Comparison of ENCODE assay signal across 8 cellular contexts in the genomic region with DNA sequence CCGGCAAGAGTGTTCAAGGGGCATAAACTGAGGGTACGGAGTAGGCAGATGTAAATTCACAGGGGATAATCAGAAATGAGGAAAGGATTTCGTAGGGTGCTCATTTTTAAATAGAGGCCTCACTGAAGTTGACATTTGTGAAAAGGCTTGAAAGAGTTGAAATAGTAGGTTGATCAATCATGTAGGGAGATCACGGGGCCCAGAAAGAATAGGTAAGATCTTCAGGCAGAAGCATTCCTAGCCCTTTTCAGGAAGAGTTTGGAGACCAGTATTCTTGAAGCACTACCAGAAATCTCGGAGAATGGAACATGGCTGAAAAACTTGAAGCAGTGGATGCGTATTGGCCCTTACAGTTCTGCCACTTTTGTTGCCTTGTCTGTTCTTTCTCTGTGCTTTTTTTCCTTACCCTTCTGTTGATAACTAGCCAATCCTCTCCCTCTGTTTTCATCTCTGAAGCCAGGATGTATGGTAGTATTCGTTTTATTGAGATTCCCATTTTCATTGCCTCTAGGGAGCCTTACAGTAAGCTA. TPM values are rescaled to one million over a fixed set of nuclear protein-coding genes. Genes with fewer than 3 reads are reported as not detected.
DNase-seq lines count a peak whose midpoint lies in the region; ATAC-seq and TF ChIP-seq lines count a peak whose summit lies in the region.

No MANE protein-coding gene starts in this region.

- no peaks in the 10 kb centered on the region for H3K27me3 ChIP-seq in GM23338 (ENCODE audit: insufficient read depth)
- H3K27me3 ChIP-seq in dorsolateral prefrontal cortex, result no peaks in the 10 kb centered on the region
- no peaks in the 10 kb centered on the region for H3K27me3 ChIP-seq in neural progenitor cell

- peaks cover 10% of the 10 kb centered on the region; the same call in 1 of the 2 replicates for H3K36me3 ChIP-seq in GM23338 (ENCODE audit: insufficient read depth)
- H3K36me3 ChIP-seq in neural progenitor cell, result peaks cover 8% of the 10 kb centered on the region

- no peak overlapping the region for H3K27ac ChIP-seq in GM23338 (ENCODE audit: low read depth)
- peak overlapping the region; percentile 54 to 100 (median 97) for H3K27ac ChIP-seq in dorsolateral prefrontal cortex
- no peak overlapping the region for H3K27ac ChIP-seq in neural progenitor cell

- TF ChIP-seq CTCF in GM23338 (conservative IDR thresholded peaks at IDR 0.05; ENCODE audit: low read depth in 2 of 2), result no peak
- TF ChIP-seq CTCF in NB4 (IDR thresholded peaks at IDR 0.05; ENCODE audit: low read depth, low read length), result no peak
- TF ChIP-seq CTCF in dorsolateral prefrontal cortex (IDR thresholded peaks at IDR 0.05 in 54 of 56, conservative IDR thresholded peaks at IDR 0.05 in 2 of 56; ENCODE audit: low read depth in 1 of 56, partially characterized antibody in 56 of 56), result peak in 4 of 56 donors; percentile 3 to 15 (median 6)
- TF ChIP-seq CTCF in neural progenitor cell (IDR thresholded peaks at IDR 0.05), result no peak

- H3K79me2 ChIP-seq in GM23338 (replicated peaks; ENCODE audit: insufficient read depth), result peaks cover 24% of the 10 kb centered on the region
- peaks cover 28% of the 10 kb centered on the region for H3K79me2 ChIP-seq in neural progenitor cell (ENCODE audit: low read depth)

- peaks cover 7% of the 10 kb centered on the region; the same call in 1 of the 2 replicates for H3K4me1 ChIP-seq in GM23338 (ENCODE audit: insufficient read depth)
- peaks cover 9% of the 10 kb centered on the region for H3K4me1 ChIP-seq in neural progenitor cell

- peak overlapping the region; percentile 96 for H3K4me3 ChIP-seq in GM23338
- H3K4me3 ChIP-seq in NB4 (ENCODE audit: low read depth, low read length), result peak overlapping the region; percentile 83
- peak overlapping the region; percentile 62 to 99 (median 89) for H3K4me3 ChIP-seq in dorsolateral prefrontal cortex
- peak overlapping the region; percentile 82 for H3K4me3 ChIP-seq in neural progenitor cell

- peak overlapping the region; percentile 97 for H3K4me3 Mint-ChIP-seq in GM23338
- H3K4me3 Mint-ChIP-seq in neural progenitor cell, result peak overlapping the region; percentile 93

- intact Hi-C loops in dorsolateral prefrontal cortex (cut with DNase I), result loop anchor here (10.0 kb wide), 3 partner anchors 732 to 1282 kb away; no protein-coding TSS in a partner anchor

- H3K9me3 Mint-ChIP-seq in GM23338 (no peaks in the 10 kb centered on the region), neural progenitor cell (no peaks in the 10 kb centered on the region)

- H3K36me3 Mint-ChIP-seq in GM23338 (ENCODE audit: low read depth) (peaks cover 27% of the 10 kb centered on the region), neural progenitor cell (peaks cover 4% of the 10 kb centered on the region)

- H3K9ac ChIP-seq in neural progenitor cell, result no peak overlapping the region

- TF ChIP-seq POLR2A in NB4 (IDR thresholded peaks at IDR 0.05; ENCODE audit: extremely low read depth, insufficient read length), result no peak

- H3K4me2 ChIP-seq in GM23338 (peak overlapping the region; percentile 63), neural progenitor cell (peak overlapping the region; percentile 93)

- ATAC-seq in GM18502 (IDR thresholded peaks at IDR 0.05; ENCODE audit: poor library complexity, unreplicated experiment) (peak; percentile 18), GM23338 (peak; percentile 12)

- H3K4me1 Mint-ChIP-seq in GM23338 (peaks cover 9% of the 10 kb centered on the region), neural progenitor cell (peaks cover 16% of the 10 kb centered on the region)

- H3K9me3 ChIP-seq in neural progenitor cell (ENCODE audit: low read depth), result no peaks in the 10 kb centered on the region

- H3K27me3 Mint-ChIP-seq in GM23338 (ENCODE audit: insufficient read depth, low read depth, poor library complexity), result peaks cover 5% of the 10 kb centered on the region
- peaks cover 2% of the 10 kb centered on the region for H3K27me3 Mint-ChIP-seq in neural progenitor cell (ENCODE audit: insufficient read depth, low read depth)

- H4K20me1 ChIP-seq in GM23338 (replicated peaks; ENCODE audit: insufficient read depth) (no peaks in the 10 kb centered on the region), neural progenitor cell (ENCODE audit: low read depth) (no peaks in the 10 kb centered on the region)

- DNase-seq in GM23338 (ENCODE audit: low spot score) (peak; percentile 15), NB4 (ENCODE audit: low read depth) (no peak), dorsolateral prefrontal cortex (no peak), neural progenitor cell (ENCODE audit: low spot score) (peak; percentile 6), HPDE6-E6E7 (ENCODE audit: extremely low spot score) (no peak), mucosa of gallbladder (ENCODE audit: low spot score) (no peak), KBM-7 (no peak)

- H3F3A ChIP-seq in GM23338 (replicated peaks; ENCODE audit: low read depth) (no peaks in the 10 kb centered on the region), neural progenitor cell (ENCODE audit: low read depth) (no peaks in the 10 kb centered on the region)

- peak overlapping the region; percentile 66 for H2AFZ ChIP-seq in GM23338
- peak overlapping the region; percentile 92 for H2AFZ ChIP-seq in neural progenitor cell (replicated peaks)

- H3K27ac Mint-ChIP-seq in GM23338 (peak overlapping the region; percentile 94), neural progenitor cell (peak overlapping the region; percentile 39)

- no peaks in the 10 kb centered on the region for H3K9me2 ChIP-seq in GM23338 (ENCODE audit: insufficient read depth)

- in situ Hi-C loops in KBM-7 (cut with MboI; ENCODE audit: low pct_unique_long_range_greater_than_20kb, low sequenced_read_pairs), result no loop called here

TF ChIP-seq in GM23338, 12 proteins besides CTCF, POLR2A, EP300 and RAD21 (continues in another document):
- TF ChIP-seq NANOG (IDR thresholded peaks at IDR 0.05; ENCODE audit: borderline replicate concordance), result no peak
- no peak for TF ChIP-seq EZH2phosphoT487 (IDR thresholded peaks at IDR 0.05; ENCODE audit: unreplicated experiment)
- no peak for TF ChIP-seq CREB1 (CRISPR knock-in tag; IDR thresholded peaks at IDR 0.05; ENCODE audit: low read depth)
- TF ChIP-seq POLR2AphosphoS5 (IDR thresholded peaks at IDR 0.05; ENCODE audit: low read depth), result no peak
- TF ChIP-seq REST (IDR thresholded peaks at IDR 0.05; ENCODE audit: unreplicated experiment), result no peak
- TF ChIP-seq EZH2 (IDR thresholded peaks at IDR 0.05; ENCODE audit: low read depth, unreplicated experiment), result no peak
- TF ChIP-seq ZNF331 (CRISPR knock-in tag; IDR thresholded peaks at IDR 0.05; ENCODE audit: low read depth), result no peak
- no peak for TF ChIP-seq JUNB (IDR thresholded peaks at IDR 0.05; ENCODE audit: unreplicated experiment)
- no peak for TF ChIP-seq ZNF114 (CRISPR knock-in tag; IDR thresholded peaks at IDR 0.05)
- TF ChIP-seq, protein P1, sequence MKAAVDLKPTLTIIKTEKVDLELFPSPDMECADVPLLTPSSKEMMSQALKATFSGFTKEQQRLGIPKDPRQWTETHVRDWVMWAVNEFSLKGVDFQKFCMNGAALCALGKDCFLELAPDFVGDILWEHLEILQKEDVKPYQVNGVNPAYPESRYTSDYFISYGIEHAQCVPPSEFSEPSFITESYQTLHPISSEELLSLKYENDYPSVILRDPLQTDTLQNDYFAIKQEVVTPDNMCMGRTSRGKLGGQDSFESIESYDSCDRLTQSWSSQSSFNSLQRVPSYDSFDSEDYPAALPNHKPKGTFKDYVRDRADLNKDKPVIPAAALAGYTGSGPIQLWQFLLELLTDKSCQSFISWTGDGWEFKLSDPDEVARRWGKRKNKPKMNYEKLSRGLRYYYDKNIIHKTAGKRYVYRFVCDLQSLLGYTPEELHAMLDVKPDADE (IDR thresholded peaks at IDR 0.05), result no peak

RNA-seq across cellular contexts. Expression of gene CCNH, which starts 0.5 kb away (rescaled TPM):
- 80.2 and 84.9 TPM in 2 replicates for total RNA-seq in GM23338 (2014; rRNA removed; shearing (Covaris generic))
- 59.1 and 74.4 TPM in 2 replicates for polyA plus RNA-seq in GM23338 (2016; fragmentation: Nextera tagmentation; extraction: Ambion mirVana)
- total RNA-seq in dorsolateral prefrontal cortex (100 to 1,000 TPM in 77 of 120 experiments, 10 to 100 TPM in 43; 69.5 to 140 (median 104) TPM), neural progenitor cell (ENCODE audit: low replicate concordance) (70.1 and 86.1 TPM in 2 replicates), mucosa of gallbladder (35.8 TPM)

Comparison
In these comparisons a context has a peak if more than half of its experiments do, and no peak if none do; other contexts are left out.
1. DNase-seq: peak in GM23338 (single experiment) and neural progenitor cell (single experiment); none in NB4 (single experiment), dorsolateral prefrontal cortex (0 of 10), HPDE6-E6E7 (single experiment), mucosa of gallbladder (single experiment) and KBM-7 (single experiment).
2. H3K27ac ChIP-seq: peak in dorsolateral prefrontal cortex (59 of 59); none in GM23338 (single experiment) and neural progenitor cell (single experiment).
3. Peak in every context shown above with its lines, with median percentiles within 50 percentile points of each other: H3K4me3 ChIP-seq.